ENCODE assay signal across 11 cellular contexts in the genomic region with DNA sequence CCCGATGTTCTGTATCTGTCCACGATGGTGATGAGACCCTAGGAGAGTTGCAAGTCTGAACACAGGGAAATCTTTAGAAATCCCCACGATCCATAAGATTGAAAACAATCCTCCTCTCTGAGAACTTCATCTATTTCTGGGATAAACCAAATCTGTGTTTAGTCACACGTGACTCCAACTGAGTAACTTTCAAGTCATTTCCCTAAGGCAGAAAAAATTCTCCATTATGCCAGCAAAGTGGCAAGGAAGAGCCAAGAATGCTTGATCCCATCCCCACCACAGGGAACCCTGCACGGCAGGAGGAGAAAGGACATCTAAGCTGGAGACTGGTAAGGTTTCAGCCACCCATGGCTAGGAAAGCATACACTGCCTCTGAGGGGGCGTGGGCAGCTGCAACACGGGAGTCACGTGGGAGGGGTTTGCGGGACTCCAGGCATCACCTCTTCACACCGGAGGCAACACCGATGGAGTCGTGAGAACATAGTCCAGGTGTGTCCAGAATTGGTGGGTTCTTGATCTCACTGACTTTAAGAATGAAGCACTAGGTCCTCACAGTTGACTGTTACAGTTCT. TPM values are rescaled to one million over a fixed set of nuclear protein-coding genes. Genes with fewer than 3 reads are reported as not detected.
DNase-seq lines count a peak whose midpoint lies in the region; FAIRE-seq and TF ChIP-seq lines count a peak whose summit lies in the region.
"Had no signal": no experiment of that assay in that cellular context is flagged by ENCODE, and none has a peak within 500 bp of the region (broad histone marks: within the 10 kb centered on the region; RNA-seq: fewer than 3 reads in every experiment).

No MANE protein-coding gene starts in this region.

- H3K79me2 ChIP-seq in astrocyte (ENCODE audit: insufficient read depth, low read length) (peaks cover 22% of the 10 kb centered on the region), neural progenitor cell (ENCODE audit: low read depth) (peaks cover 21% of the 10 kb centered on the region), PC-9 (ENCODE audit: low read depth) (peaks cover 20% of the 10 kb centered on the region)

- H3K9me3 Mint-ChIP-seq in astrocyte (ENCODE audit: unreplicated experiment) (no peaks in the 10 kb centered on the region), neural progenitor cell (peaks cover 9% of the 10 kb centered on the region)
- H3K9me3 Mint-ChIP-seq in activated naive CD4-positive, alpha-beta T cell treated with anti-CD3 and anti-CD28 coated beads for 36 hours, result no peaks in the 10 kb centered on the region
- H3K9me3 Mint-ChIP-seq: T-helper 1 cell treated with Interleukin-12 subunit alpha and Interleukin-12 subunit beta and Interleukin-4 antibody, amounts not matched to agents 30 μg/mL and 1 μg/mL, for 36 hours had no signal

- no peak overlapping the region for H3K4me3 Mint-ChIP-seq in astrocyte (ENCODE audit: unreplicated experiment)
- no peak overlapping the region for H3K4me3 Mint-ChIP-seq in neural progenitor cell
- H3K4me3 Mint-ChIP-seq in activated naive CD4-positive, alpha-beta T cell treated with anti-CD3 and anti-CD28 coated beads for 36 hours, result no peak overlapping the region
- H3K4me3 Mint-ChIP-seq: T-helper 1 cell treated with Interleukin-12 subunit alpha and Interleukin-12 subunit beta and Interleukin-4 antibody, amounts not matched to agents 30 μg/mL and 1 μg/mL, for 36 hours had no signal

- peaks cover 3% of the 10 kb centered on the region for H3K36me3 Mint-ChIP-seq in astrocyte (ENCODE audit: low read depth, unreplicated experiment)
- peaks cover 4% of the 10 kb centered on the region for H3K36me3 Mint-ChIP-seq in neural progenitor cell
- H3K36me3 Mint-ChIP-seq in activated naive CD4-positive, alpha-beta T cell treated with anti-CD3 and anti-CD28 coated beads for 36 hours (ENCODE audit: low read depth), result peaks cover 6% of the 10 kb centered on the region
- H3K36me3 Mint-ChIP-seq: activated naive CD8-positive, alpha-beta T cell had no signal

- H3K36me3 ChIP-seq in astrocyte (ENCODE audit: insufficient read depth, low read length) (no peaks in the 10 kb centered on the region), neural progenitor cell (no peaks in the 10 kb centered on the region), PC-9 (ENCODE audit: low read depth) (no peaks in the 10 kb centered on the region)

- intact Hi-C loops in activated naive CD4-positive, alpha-beta T cell treated with anti-CD3 and anti-CD28 coated beads for 36 hours (cut with micrococcal nuclease), result loop anchor here (5.0 to 10.0 kb wide), 2 partner anchors 315 to 1973 kb away; a partner anchor contains a TSS
- intact Hi-C loops in PC-9 (cut with micrococcal nuclease; ENCODE audit: unreplicated experiment), result loop anchor here (5.0 kb wide), 1 partner anchor 68 kb away; no protein-coding TSS in a partner anchor

- no peak for TF ChIP-seq CTCF in astrocyte (IDR thresholded peaks at IDR 0.05; ENCODE audit: insufficient read depth, low read depth, low read length)
- no peak for TF ChIP-seq CTCF in neural progenitor cell (IDR thresholded peaks at IDR 0.05)
- TF ChIP-seq CTCF in PC-9 (conservative IDR thresholded peaks at IDR 0.05), result no peak

- H3K4me1 Mint-ChIP-seq in astrocyte (ENCODE audit: low read depth, unreplicated experiment) (peaks cover 23% of the 10 kb centered on the region), neural progenitor cell (peaks cover 40% of the 10 kb centered on the region)
- H3K4me1 Mint-ChIP-seq in activated naive CD4-positive, alpha-beta T cell treated with anti-CD3 and anti-CD28 coated beads for 36 hours (ENCODE audit: low read depth), result peaks cover 15% of the 10 kb centered on the region

- POLR2A ChIA-PET in PC-9 (lab: Charles Lee; ENCODE audit: unreplicated experiment), result no interaction called here

- H3K4me1 ChIP-seq in astrocyte (ENCODE audit: insufficient read depth, low read length) (peaks cover 21% of the 10 kb centered on the region), neural progenitor cell (peaks cover 15% of the 10 kb centered on the region), PC-9 (replicated peaks; ENCODE audit: insufficient read depth) (peaks cover 28% of the 10 kb centered on the region)

- H3K27ac ChIP-seq in astrocyte (ENCODE audit: low read depth, low read length) (no peak overlapping the region), neural progenitor cell (no peak overlapping the region), PC-9 (no peak overlapping the region)

- H4K20me1 ChIP-seq in astrocyte (ENCODE audit: insufficient read depth, low read length) (peaks cover 18% of the 10 kb centered on the region), neural progenitor cell (ENCODE audit: low read depth) (peaks cover 20% of the 10 kb centered on the region), PC-9 (ENCODE audit: insufficient read depth) (peaks cover 5% of the 10 kb centered on the region)

- FAIRE-seq in astrocyte (lab: Jason Lieb, UNC), result no peak

- no peaks in the 10 kb centered on the region for H3K9me3 ChIP-seq in astrocyte (ENCODE audit: insufficient read depth, low read depth, low read length)
- H3K9me3 ChIP-seq in neural progenitor cell (ENCODE audit: low read depth), result no peaks in the 10 kb centered on the region
- no peaks in the 10 kb centered on the region for H3K9me3 ChIP-seq in PC-9 (ENCODE audit: insufficient read depth, low read depth)

- peaks cover 21% of the 10 kb centered on the region for H3F3A ChIP-seq in neural progenitor cell (ENCODE audit: low read depth)
- H3F3A ChIP-seq in PC-9 (ENCODE audit: insufficient read depth, low read depth), result peaks cover 9% of the 10 kb centered on the region; the same call in 1 of the 2 replicates

- H3K27me3 Mint-ChIP-seq in astrocyte (ENCODE audit: low read depth, unreplicated experiment), result no peaks in the 10 kb centered on the region
- H3K27me3 Mint-ChIP-seq in neural progenitor cell (ENCODE audit: insufficient read depth, low read depth), result peaks cover 8% of the 10 kb centered on the region
- H3K27me3 Mint-ChIP-seq in activated naive CD4-positive, alpha-beta T cell treated with anti-CD3 and anti-CD28 coated beads for 36 hours (ENCODE audit: low read depth), result no peaks in the 10 kb centered on the region
- H3K27me3 Mint-ChIP-seq: activated naive CD8-positive, alpha-beta T cell had no signal

- no peaks in the 10 kb centered on the region for H3K27me3 ChIP-seq in astrocyte (ENCODE audit: insufficient read depth, low read length)
- H3K27me3 ChIP-seq in neural progenitor cell, result no peaks in the 10 kb centered on the region
- H3K27me3 ChIP-seq in PC-9 (ENCODE audit: insufficient read depth, low read depth), result no peaks in the 10 kb centered on the region

- no TSS peak for BruUV-seq in PC-9 (replicated peaks; lab: Mats Ljungman, UMichigan)

- DNase-seq in GM04503 (ENCODE audit: low read depth), result peak; percentile 32
- no peak for DNase-seq in astrocyte (ENCODE audit: low read depth)
- no peak for DNase-seq in neural progenitor cell (ENCODE audit: low spot score)
- DNase-seq in activated naive CD4-positive, alpha-beta T cell treated with anti-CD3 and anti-CD28 coated beads for 36 hours, result no peak
- DNase-seq in occipital lobe (lab: John Stamatoyannopoulos, UW), result no peak
- no peak for DNase-seq in PC-9
- DNase-seq: COR-L47, NCI-H187, retina had no signal

- H3K4me2 ChIP-seq in astrocyte (ENCODE audit: low read length) (peak overlapping the region; percentile 13), neural progenitor cell (no peak overlapping the region), PC-9 (no peak overlapping the region)

- H3K9me2 ChIP-seq in PC-9 (ENCODE audit: insufficient read depth), result no peaks in the 10 kb centered on the region

- H3K9ac ChIP-seq in astrocyte (ENCODE audit: low read length) (no peak overlapping the region), neural progenitor cell (no peak overlapping the region)

- no peak overlapping the region for H3K4me3 ChIP-seq in astrocyte (ENCODE audit: insufficient read depth, low read depth, low read length)
- no peak overlapping the region for H3K4me3 ChIP-seq in neural progenitor cell
- no peak overlapping the region for H3K4me3 ChIP-seq in PC-9

- H3K27ac Mint-ChIP-seq in astrocyte (ENCODE audit: unreplicated experiment) (no peak overlapping the region), neural progenitor cell (peak overlapping the region; percentile 72)
- no peak overlapping the region for H3K27ac Mint-ChIP-seq in activated naive CD4-positive, alpha-beta T cell treated with anti-CD3 and anti-CD28 coated beads for 36 hours
- H3K27ac Mint-ChIP-seq: T-helper 1 cell treated with Interleukin-12 subunit alpha and Interleukin-12 subunit beta and Interleukin-4 antibody, amounts not matched to agents 30 μg/mL and 1 μg/mL, for 36 hours had no signal

- CTCF ChIA-PET in activated naive CD4-positive, alpha-beta T cell treated with anti-CD3 and anti-CD28 coated beads for 36 hours (lab: Charles Lee), result interaction anchor here (1.5 kb wide), 1 partner anchor 84 kb away, joined by 4 read pairs; no protein-coding TSS in a partner anchor
- CTCF ChIA-PET in PC-9 (lab: Charles Lee), result interaction anchor here (0.6 to 0.7 kb wide), 2 partner anchors 68 to 194 kb away, joined by 4 to 5 read pairs; no protein-coding TSS in a partner anchor

- H2AFZ ChIP-seq in astrocyte (ENCODE audit: low read depth, low read length) (no peak overlapping the region), neural progenitor cell (replicated peaks) (no peak overlapping the region), PC-9 (no peak overlapping the region)

RNA-seq across cellular contexts. Expression of a gene that starts 2.9 kb away (rescaled TPM):
- total RNA-seq in astrocyte (46.4 and 51.0 TPM in 2 replicates), neural progenitor cell (ENCODE audit: low replicate concordance) (139 and 231 TPM in 2 replicates), occipital lobe (21.2 TPM), PC-9 (2021) (85.8 and 116 TPM in 2 replicates)
- 10 to 100 TPM; 86.1 to 92.7 TPM for total RNA-seq in activated naive CD4-positive, alpha-beta T cell treated with anti-CD3 and anti-CD28 coated beads for 36 hours

RNA-seq across cellular contexts. Expression of a gene that starts 26.0 kb away (rescaled TPM):
- total RNA-seq in astrocyte (4.4 and 5.8 TPM in 2 replicates), neural progenitor cell (ENCODE audit: low replicate concordance) (25.3 and 26.4 TPM in 2 replicates), occipital lobe (4.8 TPM), PC-9 (2021) (5.8 and 11.5 TPM in 2 replicates)
- total RNA-seq in activated naive CD4-positive, alpha-beta T cell treated with anti-CD3 and anti-CD28 coated beads for 36 hours, result 1 to 10 TPM; 5.1 to 5.5 TPM

RNA-seq across cellular contexts. Expression of a gene that starts 45.5 kb away (rescaled TPM):
- total RNA-seq in astrocyte (148 and 155 TPM in 2 replicates), neural progenitor cell (ENCODE audit: low replicate concordance) (67.2 and 92.4 TPM in 2 replicates), occipital lobe (102 TPM), PC-9 (2021) (107 and 144 TPM in 2 replicates)
- 100 to 1,000 TPM; 114 to 115 TPM for total RNA-seq in activated naive CD4-positive, alpha-beta T cell treated with anti-CD3 and anti-CD28 coated beads for 36 hours

RNA-seq across cellular contexts. Expression of a gene that starts 50.9 kb away (rescaled TPM):
- 6.6 and 6.9 TPM in 2 replicates for total RNA-seq in astrocyte
- total RNA-seq in neural progenitor cell (ENCODE audit: low replicate concordance), result 0.41 and 1.1 TPM in 2 replicates
- total RNA-seq in activated naive CD4-positive, alpha-beta T cell treated with anti-CD3 and anti-CD28 coated beads for 36 hours, result 1 to 10 TPM; 1.3 to 1.6 TPM
- total RNA-seq in occipital lobe, result 0.94 TPM
- 4.2 and 6.1 TPM in 2 replicates for total RNA-seq in PC-9 (2021)
